In the genomic region with DNA sequence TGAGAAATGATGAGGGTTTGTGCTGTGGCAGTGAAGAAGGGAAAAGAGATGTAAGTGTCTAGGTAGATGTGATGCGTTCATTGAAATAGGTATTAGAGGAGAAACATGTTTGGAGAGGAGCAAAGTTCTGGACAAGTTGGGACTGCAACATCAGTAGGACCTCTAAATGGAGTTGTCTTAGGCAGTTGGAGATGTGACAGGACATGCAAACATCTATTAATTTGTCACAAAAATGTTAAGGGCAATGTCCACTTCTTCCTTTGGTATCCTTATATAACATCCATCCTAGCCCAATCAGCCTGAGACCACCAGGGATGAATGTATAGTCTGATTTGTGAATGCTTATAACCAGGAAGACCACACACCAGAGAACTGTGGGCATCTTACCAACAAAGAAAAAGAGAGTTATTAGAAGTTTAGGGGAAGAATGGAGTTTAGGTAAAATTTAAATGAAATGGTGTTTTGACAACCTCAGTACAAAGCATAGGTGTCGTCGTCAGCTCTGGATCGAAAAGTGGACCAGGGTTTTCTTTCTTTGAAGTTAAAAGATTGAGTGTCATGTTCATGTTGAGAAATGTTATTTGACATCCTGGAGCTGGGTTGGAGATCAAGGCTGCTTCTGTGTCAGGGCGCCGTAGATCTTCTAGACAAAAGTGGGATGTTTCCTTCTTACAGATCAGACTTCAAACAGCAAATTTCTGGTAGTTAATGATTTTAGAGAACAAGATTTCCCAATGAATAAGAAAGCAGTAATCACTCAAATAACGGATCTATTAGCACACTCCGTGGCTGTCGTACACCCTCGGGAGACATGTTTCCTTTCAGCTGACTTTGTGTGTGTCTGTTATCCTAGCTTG, we compare ENCODE assay signal across 18 cellular contexts.
"Had no signal": no experiment of that assay in that cellular context is flagged by ENCODE, and none has a peak within 500 bp of the region (broad histone marks: within the 10 kb centered on the region; RNA-seq: fewer than 3 reads in every experiment).

No MANE protein-coding gene starts in this region.

- H2AFZ ChIP-seq: parathyroid adenoma had no signal

- H3K27me3 ChIP-seq: dorsolateral prefrontal cortex, neutrophil, tibial nerve, uterus had no signal

- H3K9me2 ChIP-seq: SK-N-SH had no signal

- H3K27me3 Mint-ChIP-seq: activated CD8-positive, alpha-beta T cell treated with anti-CD3 and anti-CD28 coated beads for 36 hours had no signal

- H3K4me3 Mint-ChIP-seq: activated CD8-positive, alpha-beta T cell treated with anti-CD3 and anti-CD28 coated beads for 36 hours had no signal

- H3K4me3 ChIP-seq: dorsolateral prefrontal cortex, lung, tibial nerve, uterus had no signal

- H3K9me3 ChIP-seq: neutrophil, SK-N-SH, tibial nerve, uterus had no signal

- H3K79me2 ChIP-seq: parathyroid adenoma had no signal

- H3K9me3 Mint-ChIP-seq: activated CD8-positive, alpha-beta T cell treated with anti-CD3 and anti-CD28 coated beads for 36 hours had no signal

- H3K27ac ChIP-seq: dorsolateral prefrontal cortex, neutrophil, parathyroid adenoma, tibial nerve, uterus, VCaP had no signal

- H3K4me2 ChIP-seq: SK-N-SH had no signal

- DNase-seq: activated CD4-positive, alpha-beta T cell treated with anti-CD3 and anti-CD28 coated beads for 1 hour; activated CD8-positive, alpha-beta memory T cell treated with anti-CD3 and anti-CD28 coated beads, Interleukin-2, amount 50 U/mL, for 4 hours; activated CD8-positive, alpha-beta T cell treated with anti-CD3 and anti-CD28 coated beads for 36 hours; dorsolateral prefrontal cortex; erythroblast; islet precursor cell; midbrain; SK-N-SH; stimulated activated CD4-positive, alpha-beta T cell treated with anti-CD3 and anti-CD28 coated beads, Interleukin-12 subunit alpha, Interleukin-12 subunit beta, amount 100 ng/mL, for 4 hours; stimulated activated CD4-positive, alpha-beta T cell treated with anti-CD3 and anti-CD28 coated beads, Interleukin-2, amount 100 ng/mL, for 24 hours; substantia nigra; T-helper 1 cell; uterus had no signal

- H3K36me3 ChIP-seq: uterus had no signal

- H3K4me1 ChIP-seq: parathyroid adenoma, tibial nerve, uterus had no signal

- H3K9ac ChIP-seq: parathyroid adenoma, SK-N-SH had no signal
